In genomic region chr1:24970399-24970753, GRCh38 we compare ENCODE assay signal across 13 cellular contexts. TPM values are rescaled to one million over a fixed set of nuclear protein-coding genes. Genes with fewer than 3 reads are reported as not detected.
A peak's percentile ranks its signal among the peaks of the same experiment; 100 is the strongest.
DNase-seq lines count a peak whose midpoint lies in the region; ATAC-seq, FAIRE-seq and TF ChIP-seq lines count a peak whose summit lies in the region.
"Had no signal": no experiment of that assay in that cellular context is flagged by ENCODE, and none has a peak within 500 bp of the region (broad histone marks: within the 10 kb centered on the region; RNA-seq: fewer than 3 reads in every experiment).

No MANE protein-coding gene starts in this region.

- WGBS in mammary epithelial cell (ENCODE audit: low coverage, missing lambda C conversion rate), result 94% methylated on average over 11 of the region's 13 CpGs

- no peak for ATAC-seq in GM18519 (IDR thresholded peaks at IDR 0.05; ENCODE audit: low FRiP score, unreplicated experiment)
- ATAC-seq: left lobe of liver had no signal

- peaks cover 21% of the 10 kb centered on the region for H3K4me1 Mint-ChIP-seq in MCF 10A (ENCODE audit: insufficient read depth, unreplicated experiment)

- no TSS peak for BruUV-seq in MCF 10A (replicated peaks; lab: Mats Ljungman, UMichigan)
- BruUV-seq in mammary epithelial cell (replicated peaks; lab: Mats Ljungman, UMichigan), result no TSS peak

- H3K4me2 ChIP-seq in mammary epithelial cell (ENCODE audit: insufficient read depth, low read depth, low read length), result no peak overlapping the region

- H3K9me3 ChIP-seq in mammary epithelial cell (replicated peaks; ENCODE audit: insufficient read depth, low read length), result peaks cover 5% of the 10 kb centered on the region

- TF ChIP-seq CTCF in MCF 10A (IDR thresholded peaks at IDR 0.05; ENCODE audit: unreplicated experiment), result no peak
- no peak for TF ChIP-seq CTCF in mammary epithelial cell (conservative IDR thresholded peaks at IDR 0.05 in 1 of 2, IDR thresholded peaks at IDR 0.05 in 1 of 2; ENCODE audit: extremely low read depth in 1 of 2, insufficient read depth in 1 of 2, low read depth in 1 of 2, low read length in 2 of 2)

- no peaks in the 10 kb centered on the region for H3K27me3 ChIP-seq in mammary epithelial cell (ENCODE audit: insufficient read depth, low read length)

- no peaks in the 10 kb centered on the region for H3K79me2 ChIP-seq in mammary epithelial cell (ENCODE audit: insufficient read depth, low read length)

- H3K9me3 Mint-ChIP-seq in MCF 10A (ENCODE audit: unreplicated experiment), result peaks cover 12% of the 10 kb centered on the region

- no peak overlapping the region for H3K9ac ChIP-seq in mammary epithelial cell (ENCODE audit: insufficient read depth, low read length)

- in situ Hi-C loops in mammary epithelial cell (cut with MboI; ENCODE audit: low sequenced_read_pairs in 2 of 2), result no loop called here

- H3K4me3 Mint-ChIP-seq in MCF 10A (ENCODE audit: unreplicated experiment), result no peak overlapping the region

- DNase-seq in MCF 10A (ENCODE audit: unreplicated experiment), result peak; percentile 51
- DNase-seq in mammary epithelial cell, result no peak
- DNase-seq in SW480 (ENCODE audit: low spot score), result peak; percentile 82
- DNase-seq in glomerular visceral epithelial cell (ENCODE audit: extremely low spot score), result peak; percentile 63
- peak; percentile 88 for DNase-seq in urothelium cell line (ENCODE audit: low spot score)
- no peak for DNase-seq in SIG-M5 treated with dmso at 0.1 percent for 504 hours (lab: John Stamatoyannopoulos, UW; ENCODE audit: unreplicated experiment)
- DNase-seq in mucosa of gallbladder (ENCODE audit: low spot score), result no peak
- DNase-seq: effector CD4-positive, alpha-beta T cell; Karpas-422; RPMI8226; small intestine had no signal

- no peak overlapping the region for H2AFZ ChIP-seq in mammary epithelial cell (ENCODE audit: low read depth, low read length)

- intact Hi-C loops in MCF 10A (cut with micrococcal nuclease) (no loop called here), mammary epithelial cell (cut with micrococcal nuclease) (no loop called here)

- H3K4me3 ChIP-seq in mammary epithelial cell (replicated peaks in 1 of 3; ENCODE audit: insufficient read depth in 1 of 3, low read depth in 2 of 3, low read length in 3 of 3), result no peak overlapping the region

- peak; percentile 92 for FAIRE-seq in urothelium cell line (lab: Jason Lieb, UNC)
- FAIRE-seq: small intestine had no signal

- H4K20me1 ChIP-seq in mammary epithelial cell (ENCODE audit: insufficient read depth, low read length), result no peaks in the 10 kb centered on the region

- peaks cover 5% of the 10 kb centered on the region for H3K36me3 Mint-ChIP-seq in MCF 10A (ENCODE audit: insufficient read depth, unreplicated experiment)

- no peak overlapping the region for H3K27ac ChIP-seq in mammary epithelial cell (ENCODE audit: insufficient read depth, low read depth, low read length)

- dilution Hi-C loops in mammary epithelial cell (cut with HindIII; ENCODE audit: low sequenced_read_pairs), result no loop called here

- H3K36me3 ChIP-seq in mammary epithelial cell (ENCODE audit: insufficient read depth, low read length), result no peaks in the 10 kb centered on the region

- H3K27me3 Mint-ChIP-seq in MCF 10A (ENCODE audit: insufficient read depth, unreplicated experiment), result no peaks in the 10 kb centered on the region

- H3K4me1 ChIP-seq in mammary epithelial cell (ENCODE audit: insufficient read depth, low read length), result peaks cover 14% of the 10 kb centered on the region

- CTCF ChIA-PET in MCF 10A (lab: Yijun Ruan, JAX), result interaction anchor here (0.7 to 1.2 kb wide), 2 partner anchors 38 to 959 kb away, joined by 3 read pairs; no protein-coding TSS in a partner anchor
- CTCF ChIA-PET in mammary epithelial cell (lab: Charles Lee; ENCODE audit: low non-redundant PET), result interaction anchor here (0.6 to 1.0 kb wide), 2 partner anchors 66 to 82 kb away, joined by 5 read pairs; no protein-coding TSS in a partner anchor

- POLR2A ChIA-PET in MCF 10A (lab: Yijun Ruan, JAX), result no interaction called here

- H3K27ac Mint-ChIP-seq in MCF 10A (ENCODE audit: low read depth, unreplicated experiment), result no peak overlapping the region

RNA-seq across cellular contexts. Expression of gene RUNX3, which starts 40.3 kb away (rescaled TPM):
- total RNA-seq in MCF 10A (2022), result not detected in 2 replicates
- total RNA-seq in mammary epithelial cell, result 1 to 10 TPM in 1 of 2 donors, under 1 TPM in 1; 0.42 to 2.8 TPM
- polyA plus RNA-seq in mammary epithelial cell, result 0.59 TPM
- 2.0 TPM for polyA minus RNA-seq in mammary epithelial cell
- total RNA-seq in mucosa of gallbladder, result 7.4 TPM

Comparison
In these comparisons a context has a peak if more than half of its experiments do, and no peak if none do; other contexts are left out.
1. DNase-seq: peak in MCF 10A (single experiment), SW480 (single experiment), glomerular visceral epithelial cell (single experiment) and urothelium cell line (single experiment); none in mammary epithelial cell (single experiment), SIG-M5 treated with dmso at 0.1 percent for 504 hours (single experiment) and mucosa of gallbladder (single experiment).